Comparison of ENCODE assay signal across 20 cellular contexts in the genomic region with DNA sequence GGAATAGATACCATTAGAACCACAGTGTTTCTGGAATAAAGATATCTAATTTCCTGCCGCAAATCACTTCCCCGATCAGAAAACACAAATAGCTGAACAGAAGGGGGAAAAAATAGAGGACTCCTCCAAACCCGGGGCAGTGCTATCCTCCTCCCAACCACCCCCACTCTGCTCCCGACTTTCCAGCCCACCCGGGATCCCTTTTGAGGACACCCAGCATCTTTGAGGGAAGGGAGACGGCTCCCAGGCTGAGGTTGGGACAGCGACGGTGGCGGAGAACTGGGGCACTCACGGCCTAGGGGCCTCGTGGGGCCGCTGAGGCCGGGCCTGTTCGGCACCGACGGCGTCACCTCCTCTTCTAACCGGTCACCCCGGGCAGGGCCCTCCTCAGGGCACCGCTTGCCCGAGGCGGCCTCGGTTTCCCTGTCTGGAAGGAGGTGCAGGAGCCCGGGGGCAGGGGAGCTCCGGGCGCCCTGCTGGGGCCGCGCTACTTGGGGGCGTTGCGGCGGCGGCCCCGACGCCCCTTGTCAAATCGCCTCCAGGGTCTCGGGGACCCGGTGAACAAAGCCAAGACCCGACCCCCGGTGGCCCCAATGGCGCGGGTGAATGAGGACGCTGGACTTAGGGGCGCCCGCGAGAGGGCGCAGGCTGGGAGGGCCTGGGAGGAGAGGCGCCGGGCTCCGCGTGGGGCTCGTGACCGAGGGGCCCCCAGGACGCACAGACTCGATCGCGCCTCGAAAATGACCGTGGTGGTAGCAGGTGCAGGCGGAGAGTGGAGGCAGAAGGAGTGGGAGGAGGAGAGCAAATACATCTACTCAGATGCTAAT. TPM values are rescaled to one million over a fixed set of nuclear protein-coding genes. Genes with fewer than 3 reads are reported as not detected.
DNase-seq lines count a peak whose midpoint lies in the region; ATAC-seq and TF ChIP-seq lines count a peak whose summit lies in the region.
"Had no signal": no experiment of that assay in that cellular context is flagged by ENCODE, and none has a peak within 500 bp of the region (broad histone marks: within the 10 kb centered on the region; RNA-seq: fewer than 3 reads in every experiment).

No MANE protein-coding gene starts in this region.

- H3K4me3 ChIP-seq in NT2/D1 (ENCODE audit: insufficient read length, low read depth) (peak overlapping the region; percentile 21), fibroblast of lung (replicated peaks in 1 of 4; ENCODE audit: control extremely low read depth in 1 of 4, insufficient read depth in 1 of 4, low read depth in 3 of 4, low read length in 4 of 4) (no peak overlapping the region)
- H3K4me3 ChIP-seq: adrenal gland, heart right ventricle, right atrium auricular region, testis had no signal

- ATAC-seq in GM21825 (IDR thresholded peaks at IDR 0.05; ENCODE audit: unreplicated experiment): no peak
- ATAC-seq in HG03354 (IDR thresholded peaks at IDR 0.05; ENCODE audit: poor library complexity, severe bottlenecking, unreplicated experiment): no peak
- ATAC-seq: esophagus mucosa, heart right ventricle had no signal

- TF ChIP-seq CTCF in fibroblast of lung (conservative IDR thresholded peaks at IDR 0.05 in 1 of 2, IDR thresholded peaks at IDR 0.05 in 1 of 2; ENCODE audit: low read depth in 1 of 2, low read length in 2 of 2) (peak; percentile 6 to 7), progenitor cell of endocrine pancreas (IDR thresholded peaks at IDR 0.05; ENCODE audit: unreplicated experiment) (peak; percentile 53)

- H3K36me3 ChIP-seq in NT2/D1 (ENCODE audit: insufficient read depth, insufficient read length, low read length) (no peaks in the 10 kb centered on the region), fibroblast of lung (ENCODE audit: control insufficient read depth, insufficient read depth, low read length) (no peaks in the 10 kb centered on the region)
- H3K36me3 ChIP-seq: adrenal gland, heart right ventricle, right atrium auricular region had no signal

- H3K4me1 Mint-ChIP-seq in progenitor cell of endocrine pancreas (ENCODE audit: low read depth): peaks cover 14% of the 10 kb centered on the region
- H3K4me1 Mint-ChIP-seq in T-helper 2 cell treated with Interferon-gamma antibody and Interleukin-4, amounts not matched to agents 5 μg/mL and 100 μg/mL, for 36 hours (ENCODE audit: low read depth): peaks cover 8% of the 10 kb centered on the region

- no peak overlapping the region for H3K27ac ChIP-seq in fibroblast of lung (ENCODE audit: insufficient read depth, low read length)
- H3K27ac ChIP-seq: adrenal gland, heart right ventricle, right atrium auricular region, testis had no signal

- H3K4me3 Mint-ChIP-seq in progenitor cell of endocrine pancreas (ENCODE audit: low read depth): no peak overlapping the region
- H3K4me3 Mint-ChIP-seq in T-helper 2 cell treated with Interferon-gamma antibody and Interleukin-4, amounts not matched to agents 5 μg/mL and 100 μg/mL, for 36 hours: no peak overlapping the region

- H3K27me3 ChIP-seq in NT2/D1 (ENCODE audit: insufficient read depth, insufficient read length) (peaks cover 78% of the 10 kb centered on the region), fibroblast of lung (ENCODE audit: control insufficient read depth, insufficient read depth, low read length) (peaks cover 46% of the 10 kb centered on the region)
- H3K27me3 ChIP-seq: testis had no signal

- no peak overlapping the region for H3K27ac Mint-ChIP-seq in progenitor cell of endocrine pancreas
- H3K27ac Mint-ChIP-seq in T-helper 2 cell treated with Interferon-gamma antibody and Interleukin-4, amounts not matched to agents 5 μg/mL and 100 μg/mL, for 36 hours: no peak overlapping the region

- H2AFZ ChIP-seq in fibroblast of lung (ENCODE audit: low read length): no peak overlapping the region

- peaks cover 6% of the 10 kb centered on the region for H3K4me1 ChIP-seq in NT2/D1 (ENCODE audit: insufficient read depth, insufficient read length)
- no peaks in the 10 kb centered on the region for H3K4me1 ChIP-seq in fibroblast of lung (ENCODE audit: control insufficient read depth, extremely low read depth, insufficient read depth, low read length)
- H3K4me1 ChIP-seq: adrenal gland, testis had no signal

- H3K9me3 ChIP-seq in NT2/D1 (ENCODE audit: insufficient read depth, low read length) (no peaks in the 10 kb centered on the region), fibroblast of lung (ENCODE audit: control insufficient read depth, insufficient read depth, low read depth, low read length) (no peaks in the 10 kb centered on the region)
- H3K9me3 ChIP-seq: adrenal gland, heart right ventricle, right atrium auricular region, testis had no signal

- H4K20me1 ChIP-seq in fibroblast of lung (ENCODE audit: control insufficient read depth, extremely low read depth, insufficient read depth, low read length): no peaks in the 10 kb centered on the region

- H3K4me2 ChIP-seq in fibroblast of lung (ENCODE audit: extremely low read depth, insufficient read depth, low read length): no peak overlapping the region

- no peaks in the 10 kb centered on the region for H3K9me3 Mint-ChIP-seq in progenitor cell of endocrine pancreas (ENCODE audit: low read depth)
- H3K9me3 Mint-ChIP-seq in T-helper 2 cell treated with Interferon-gamma antibody and Interleukin-4, amounts not matched to agents 5 μg/mL and 100 μg/mL, for 36 hours: no peaks in the 10 kb centered on the region

- DNase-seq in activated CD8-positive, alpha-beta memory T cell treated with anti-CD3 and anti-CD28 coated beads, Interleukin-2, amount 50 U/mL, for 48 hours: peak; percentile 49
- no peak for DNase-seq in activated CD8-positive, alpha-beta memory T cell treated with anti-CD3 and anti-CD28 coated beads for 24 hours
- DNase-seq in NT2/D1 (ENCODE audit: low read depth, low spot score): no peak
- no peak for DNase-seq in fibroblast of lung (ENCODE audit: low read depth in 2 of 2)
- DNase-seq in progenitor cell of endocrine pancreas (ENCODE audit: low spot score, unreplicated experiment): no peak
- DNase-seq in T-helper 2 cell treated with Interferon-gamma antibody and Interleukin-4, amounts not matched to agents 5 μg/mL and 100 μg/mL, for 36 hours (ENCODE audit: low spot score): no peak
- DNase-seq: adrenal gland; GDM1; heart right ventricle; IMR-90; NCI-H2081 treated with DMSO at 0.1 percent for 48 hours; stimulated activated CD4-positive, alpha-beta T cell treated with anti-CD3 and anti-CD28 coated beads, Interleukin-1b, Interleukin-23, amount 100 ng/mL, for 48 hours; SW 1271; testis had no signal

- H3K27me3 Mint-ChIP-seq in progenitor cell of endocrine pancreas: peaks cover 89% of the 10 kb centered on the region
- H3K27me3 Mint-ChIP-seq in T-helper 2 cell treated with Interferon-gamma antibody and Interleukin-4, amounts not matched to agents 5 μg/mL and 100 μg/mL, for 36 hours (ENCODE audit: low read depth): peaks cover 69% of the 10 kb centered on the region

- H3K79me2 ChIP-seq in fibroblast of lung (ENCODE audit: control insufficient read depth, insufficient read depth, low read length): no peaks in the 10 kb centered on the region

- H3K36me3 Mint-ChIP-seq in progenitor cell of endocrine pancreas (ENCODE audit: insufficient read depth): no peaks in the 10 kb centered on the region
- no peaks in the 10 kb centered on the region for H3K36me3 Mint-ChIP-seq in T-helper 2 cell treated with Interferon-gamma antibody and Interleukin-4, amounts not matched to agents 5 μg/mL and 100 μg/mL, for 36 hours (ENCODE audit: low read depth)

- H3K9ac ChIP-seq in NT2/D1 (ENCODE audit: insufficient read length, low read depth): peak overlapping the region; percentile 32
- no peak overlapping the region for H3K9ac ChIP-seq in fibroblast of lung (ENCODE audit: insufficient read depth, low read length)

RNA-seq across cellular contexts. Expression of a gene that starts 6.9 kb away (rescaled TPM):
- total RNA-seq in fibroblast of lung (not detected in 2 replicates), progenitor cell of endocrine pancreas (4.5 and 5.8 TPM in 2 replicates)
- polyA plus RNA-seq in fibroblast of lung: not detected in 2 replicates
- polyA plus RNA-seq in fibroblast of lung (2012): not detected in 2 replicates
- not detected in 2 replicates for polyA minus RNA-seq in fibroblast of lung (ENCODE audit: low replicate concordance)
- total RNA-seq: adrenal gland, esophagus mucosa, H4, IMR-90, liver, right atrium auricular region had no signal
- polyA plus RNA-seq: adrenal gland, heart right ventricle, IMR-90, liver had no signal
